ENCODE assay signal across 10 cellular contexts in genomic region chr17:43456661-43457361, GRCh38. TPM values are rescaled to one million over a fixed set of nuclear protein-coding genes. Genes with fewer than 3 reads are reported as not detected.
DNase-seq lines count a peak whose midpoint lies in the region; ATAC-seq and TF ChIP-seq lines count a peak whose summit lies in the region.
"Had no signal": no experiment of that assay in that cellular context is flagged by ENCODE, and none has a peak within 500 bp of the region (broad histone marks: within the 10 kb centered on the region; RNA-seq: fewer than 3 reads in every experiment).

No MANE protein-coding gene starts in this region.

- H3K27me3 Mint-ChIP-seq in activated CD8-positive, alpha-beta T cell treated with anti-CD3 and anti-CD28 coated beads for 36 hours: peaks cover 6% of the 10 kb centered on the region
- peaks cover 11% of the 10 kb centered on the region for H3K27me3 Mint-ChIP-seq in activated CD8-positive, alpha-beta T cell treated with anti-CD3 and anti-CD28 coated beads, Interleukin-2, amount 10 ng/mL, durations not matched to agents 7 days and 5 days (ENCODE audit: low read depth)

- peak; percentile 46 for DNase-seq in activated CD8-positive, alpha-beta T cell treated with anti-CD3 and anti-CD28 coated beads for 36 hours
- no peak for DNase-seq in activated CD8-positive, alpha-beta T cell treated with anti-CD3 and anti-CD28 coated beads, Interleukin-2, amount 10 ng/mL, durations not matched to agents 7 days and 5 days
- DNase-seq in SW480 (ENCODE audit: low spot score) (peak; percentile 95), left ventricle myocardium inferior (no peak), aorta (no peak), C1 segment of cervical spinal cord (lab: John Stamatoyannopoulos, UW) (no peak), NCI-H510A treated with DMSO at 0.1 percent for 48 hours (lab: John Stamatoyannopoulos, UW) (no peak)
- DNase-seq: CD4-positive, CD25-positive, alpha-beta regulatory T cell; NCI-H1930 had no signal

- no peaks in the 10 kb centered on the region for H3K36me3 ChIP-seq in left ventricle myocardium inferior
- H3K36me3 ChIP-seq in aorta (ENCODE audit: control insufficient read depth in 1 of 2, insufficient read depth in 2 of 2, low read length in 1 of 2): no peaks in the 10 kb centered on the region

- no peak overlapping the region for H3K27ac Mint-ChIP-seq in activated CD8-positive, alpha-beta T cell treated with anti-CD3 and anti-CD28 coated beads for 36 hours
- no peak overlapping the region for H3K27ac Mint-ChIP-seq in activated CD8-positive, alpha-beta T cell treated with anti-CD3 and anti-CD28 coated beads, Interleukin-2, amount 10 ng/mL, durations not matched to agents 7 days and 5 days

- H3K36me3 Mint-ChIP-seq in activated CD8-positive, alpha-beta T cell treated with anti-CD3 and anti-CD28 coated beads for 36 hours (ENCODE audit: low read depth): no peaks in the 10 kb centered on the region
- no peaks in the 10 kb centered on the region for H3K36me3 Mint-ChIP-seq in activated CD8-positive, alpha-beta T cell treated with anti-CD3 and anti-CD28 coated beads, Interleukin-2, amount 10 ng/mL, durations not matched to agents 7 days and 5 days (ENCODE audit: low read depth)
- H3K36me3 Mint-ChIP-seq: CD4-positive, CD25-positive, alpha-beta regulatory T cell had no signal

- H3K4me1 ChIP-seq in left ventricle myocardium inferior (peaks cover 28% of the 10 kb centered on the region), aorta (ENCODE audit: control insufficient read depth in 1 of 2, insufficient read depth in 2 of 2, low read length in 2 of 2) (no peaks in the 10 kb centered on the region)

- H3K4me1 Mint-ChIP-seq in activated CD8-positive, alpha-beta T cell treated with anti-CD3 and anti-CD28 coated beads for 36 hours (ENCODE audit: low read depth): peaks cover 9% of the 10 kb centered on the region
- H3K4me1 Mint-ChIP-seq in activated CD8-positive, alpha-beta T cell treated with anti-CD3 and anti-CD28 coated beads, Interleukin-2, amount 10 ng/mL, durations not matched to agents 7 days and 5 days (ENCODE audit: low read depth): peaks cover 8% of the 10 kb centered on the region

- H3K4me3 ChIP-seq in left ventricle myocardium inferior (no peak overlapping the region), aorta (ENCODE audit: low read length in 2 of 2) (no peak overlapping the region)

- H3K9me3 ChIP-seq in left ventricle myocardium inferior (replicated peaks) (no peaks in the 10 kb centered on the region), aorta (ENCODE audit: control insufficient read depth, low read length) (no peaks in the 10 kb centered on the region)

- peak; percentile 65 for ATAC-seq in activated CD8-positive, alpha-beta T cell treated with anti-CD3 and anti-CD28 coated beads for 36 hours
- ATAC-seq in activated CD8-positive, alpha-beta T cell treated with anti-CD3 and anti-CD28 coated beads, Interleukin-2, amount 10 ng/mL, durations not matched to agents 7 days and 5 days: no peak
- peak; percentile 44 for ATAC-seq in aorta (ENCODE audit: low FRiP score)
- ATAC-seq in GM18870 (IDR thresholded peaks at IDR 0.05; ENCODE audit: unreplicated experiment): no peak

- no peak overlapping the region for H3K4me3 Mint-ChIP-seq in activated CD8-positive, alpha-beta T cell treated with anti-CD3 and anti-CD28 coated beads for 36 hours
- no peak overlapping the region for H3K4me3 Mint-ChIP-seq in activated CD8-positive, alpha-beta T cell treated with anti-CD3 and anti-CD28 coated beads, Interleukin-2, amount 10 ng/mL, durations not matched to agents 7 days and 5 days
- H3K4me3 Mint-ChIP-seq: CD4-positive, CD25-positive, alpha-beta regulatory T cell had no signal

- H3K9me3 Mint-ChIP-seq in activated CD8-positive, alpha-beta T cell treated with anti-CD3 and anti-CD28 coated beads for 36 hours: no peaks in the 10 kb centered on the region
- no peaks in the 10 kb centered on the region for H3K9me3 Mint-ChIP-seq in activated CD8-positive, alpha-beta T cell treated with anti-CD3 and anti-CD28 coated beads, Interleukin-2, amount 10 ng/mL, durations not matched to agents 7 days and 5 days (ENCODE audit: insufficient read depth)

- POLR2A ChIA-PET in activated CD8-positive, alpha-beta T cell treated with anti-CD3 and anti-CD28 coated beads for 36 hours (lab: Charles Lee): interaction anchor here (1.2 to 1.3 kb wide), 3 partner anchors 27 to 89 kb away, joined by 3 to 4 read pairs (median 4); partner anchors contain the start of gene DHX8
- POLR2A ChIA-PET in activated CD8-positive, alpha-beta T cell treated with anti-CD3 and anti-CD28 coated beads, Interleukin-2, amount 10 ng/mL, durations not matched to agents 7 days and 5 days (lab: Charles Lee): no interaction called here

- H3K27ac ChIP-seq in left ventricle myocardium inferior (replicated peaks) (peak overlapping the region; percentile 74), aorta (ENCODE audit: low read depth in 1 of 2, low read length in 2 of 2) (no peak overlapping the region)

- 34 to 35% methylated on average over 7 of the region's 7 CpGs for WGBS in aorta, 2 donors

- no peak for TF ChIP-seq CTCF in activated CD8-positive, alpha-beta T cell treated with anti-CD3 and anti-CD28 coated beads for 36 hours (IDR thresholded peaks at IDR 0.05)
- TF ChIP-seq CTCF in left ventricle myocardium inferior (IDR thresholded peaks at IDR 0.05; ENCODE audit: borderline replicate concordance): no peak

- H3K27me3 ChIP-seq in left ventricle myocardium inferior (ENCODE audit: low read depth) (no peaks in the 10 kb centered on the region), aorta (ENCODE audit: control insufficient read depth in 1 of 2, insufficient read depth in 2 of 2, low read length in 1 of 2) (no peaks in the 10 kb centered on the region)

- CTCF ChIA-PET in activated CD8-positive, alpha-beta T cell treated with anti-CD3 and anti-CD28 coated beads for 36 hours (lab: Charles Lee): interaction anchor here (1.0 to 1.4 kb wide), 2 partner anchors 58 to 62 kb away, joined by 4 read pairs; partner anchors contain the start of gene ARL4D
- CTCF ChIA-PET in activated CD8-positive, alpha-beta T cell treated with anti-CD3 and anti-CD28 coated beads, Interleukin-2, amount 10 ng/mL, durations not matched to agents 7 days and 5 days (lab: Charles Lee): interaction anchor here (1.8 to 3.3 kb wide), 2 partner anchors 27 to 63 kb away, joined by 5 to 12 read pairs; partner anchors contain the start of gene DHX8

- intact Hi-C loops in activated CD8-positive, alpha-beta T cell treated with anti-CD3 and anti-CD28 coated beads for 36 hours (cut with micrococcal nuclease): no loop called here
- intact Hi-C loops in left ventricle myocardium inferior (cut with micrococcal nuclease): no loop called here
- intact Hi-C loops in aorta (cut with DNase I): no loop called here

RNA-seq across cellular contexts. Expression of gene DHX8, which starts 27.0 kb away (rescaled TPM):
- 10 to 100 TPM; 43.0 to 45.1 TPM for total RNA-seq in activated CD8-positive, alpha-beta T cell treated with anti-CD3 and anti-CD28 coated beads for 36 hours
- total RNA-seq in activated CD8-positive, alpha-beta T cell treated with anti-CD3 and anti-CD28 coated beads, Interleukin-2, amount 10 ng/mL, durations not matched to agents 7 days and 5 days: 10 to 100 TPM; 52.7 to 56.4 TPM
- total RNA-seq in left ventricle myocardium inferior (26.0 TPM), aorta (10 to 100 TPM; 42.7 to 45.3 TPM)
- polyA plus RNA-seq in aorta: 10 to 100 TPM in 1 of 2 donors, 1 to 10 TPM in 1; 7.1 to 24.0 TPM

RNA-seq across cellular contexts. Expression of gene ARL4D, which starts 58.0 kb away (rescaled TPM):
- 1 to 10 TPM; 2.2 to 3.4 TPM for total RNA-seq in activated CD8-positive, alpha-beta T cell treated with anti-CD3 and anti-CD28 coated beads for 36 hours
- 1 to 10 TPM; 2.9 to 4.2 TPM for total RNA-seq in activated CD8-positive, alpha-beta T cell treated with anti-CD3 and anti-CD28 coated beads, Interleukin-2, amount 10 ng/mL, durations not matched to agents 7 days and 5 days
- total RNA-seq in left ventricle myocardium inferior (7.1 TPM), aorta (10 to 100 TPM in 1 of 2 donors, 1 to 10 TPM in 1; 6.9 to 14.2 TPM)
- 1 to 10 TPM; 4.0 to 9.9 TPM for polyA plus RNA-seq in aorta

Comparison
In these comparisons a context has a peak if more than half of its experiments do, and no peak if none do; other contexts are left out.
1. ATAC-seq: peak in activated CD8-positive, alpha-beta T cell treated with anti-CD3 and anti-CD28 coated beads for 36 hours (single experiment) and aorta (single experiment); none in activated CD8-positive, alpha-beta T cell treated with anti-CD3 and anti-CD28 coated beads, Interleukin-2, amount 10 ng/mL, durations not matched to agents 7 days and 5 days (single experiment) and GM18870 (single experiment).
2. DNase-seq: peak in activated CD8-positive, alpha-beta T cell treated with anti-CD3 and anti-CD28 coated beads for 36 hours (single experiment) and SW480 (single experiment); none in activated CD8-positive, alpha-beta T cell treated with anti-CD3 and anti-CD28 coated beads, Interleukin-2, amount 10 ng/mL, durations not matched to agents 7 days and 5 days (single experiment), left ventricle myocardium inferior (single experiment), aorta (0 of 2), C1 segment of cervical spinal cord (0 of 14) and NCI-H510A treated with DMSO at 0.1 percent for 48 hours (single experiment).